Comparison of ENCODE assay signal across 1 cellular context in the genomic region with DNA sequence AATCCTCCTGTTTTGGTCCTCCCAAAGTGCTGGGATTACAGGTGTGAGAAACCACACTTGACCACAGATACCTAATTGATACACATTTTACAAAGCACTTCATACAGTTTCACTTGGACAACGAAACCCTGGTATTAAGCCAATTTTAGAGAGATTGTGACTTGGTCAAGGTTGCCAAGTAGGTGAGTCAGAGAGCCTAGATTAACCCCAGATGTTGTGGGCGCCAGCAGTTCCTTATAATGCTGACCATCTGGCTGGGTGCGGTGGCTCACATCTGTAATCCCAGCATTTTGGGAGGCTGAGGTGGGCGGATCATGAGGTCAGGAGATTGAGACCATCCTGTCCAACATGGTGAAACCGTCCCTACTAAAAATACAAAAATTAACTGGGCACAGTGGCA.
TF ChIP-seq lines count a peak whose summit lies in the region.

No MANE protein-coding gene starts in this region.

TF ChIP-seq in GM12878, 131 proteins besides CTCF, POLR2A, EP300 and RAD21:
- no peak for TF ChIP-seq HCFC1 (IDR thresholded peaks at IDR 0.05; ENCODE audit: low read length)
- no peak for TF ChIP-seq ZNF384 (IDR thresholded peaks at IDR 0.05; ENCODE audit: borderline replicate concordance, low read depth, low read length)
- 0 out of 2 replicates have a peak, but pooled peaks have one; percentile 30 for TF ChIP-seq POLR2AphosphoS5 (IDR thresholded peaks at IDR 0.05; ENCODE audit: low read length)
- TF ChIP-seq, protein P1, sequence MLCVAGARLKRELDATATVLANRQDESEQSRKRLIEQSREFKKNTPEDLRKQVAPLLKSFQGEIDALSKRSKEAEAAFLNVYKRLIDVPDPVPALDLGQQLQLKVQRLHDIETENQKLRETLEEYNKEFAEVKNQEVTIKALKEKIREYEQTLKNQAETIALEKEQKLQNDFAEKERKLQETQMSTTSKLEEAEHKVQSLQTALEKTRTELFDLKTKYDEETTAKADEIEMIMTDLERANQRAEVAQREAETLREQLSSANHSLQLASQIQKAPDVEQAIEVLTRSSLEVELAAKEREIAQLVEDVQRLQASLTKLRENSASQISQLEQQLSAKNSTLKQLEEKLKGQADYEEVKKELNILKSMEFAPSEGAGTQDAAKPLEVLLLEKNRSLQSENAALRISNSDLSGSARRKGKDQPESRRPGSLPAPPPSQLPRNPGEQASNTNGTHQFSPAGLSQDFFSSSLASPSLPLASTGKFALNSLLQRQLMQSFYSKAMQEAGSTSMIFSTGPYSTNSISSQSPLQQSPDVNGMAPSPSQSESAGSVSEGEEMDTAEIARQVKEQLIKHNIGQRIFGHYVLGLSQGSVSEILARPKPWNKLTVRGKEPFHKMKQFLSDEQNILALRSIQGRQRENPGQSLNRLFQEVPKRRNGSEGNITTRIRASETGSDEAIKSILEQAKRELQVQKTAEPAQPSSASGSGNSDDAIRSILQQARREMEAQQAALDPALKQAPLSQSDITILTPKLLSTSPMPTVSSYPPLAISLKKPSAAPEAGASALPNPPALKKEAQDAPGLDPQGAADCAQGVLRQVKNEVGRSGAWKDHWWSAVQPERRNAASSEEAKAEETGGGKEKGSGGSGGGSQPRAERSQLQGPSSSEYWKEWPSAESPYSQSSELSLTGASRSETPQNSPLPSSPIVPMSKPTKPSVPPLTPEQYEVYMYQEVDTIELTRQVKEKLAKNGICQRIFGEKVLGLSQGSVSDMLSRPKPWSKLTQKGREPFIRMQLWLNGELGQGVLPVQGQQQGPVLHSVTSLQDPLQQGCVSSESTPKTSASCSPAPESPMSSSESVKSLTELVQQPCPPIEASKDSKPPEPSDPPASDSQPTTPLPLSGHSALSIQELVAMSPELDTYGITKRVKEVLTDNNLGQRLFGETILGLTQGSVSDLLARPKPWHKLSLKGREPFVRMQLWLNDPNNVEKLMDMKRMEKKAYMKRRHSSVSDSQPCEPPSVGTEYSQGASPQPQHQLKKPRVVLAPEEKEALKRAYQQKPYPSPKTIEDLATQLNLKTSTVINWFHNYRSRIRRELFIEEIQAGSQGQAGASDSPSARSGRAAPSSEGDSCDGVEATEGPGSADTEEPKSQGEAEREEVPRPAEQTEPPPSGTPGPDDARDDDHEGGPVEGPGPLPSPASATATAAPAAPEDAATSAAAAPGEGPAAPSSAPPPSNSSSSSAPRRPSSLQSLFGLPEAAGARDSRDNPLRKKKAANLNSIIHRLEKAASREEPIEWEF (IDR thresholded peaks at IDR 0.05; ENCODE audit: insufficient replicate concordance, low read depth, low read length): no peak
- no peak for TF ChIP-seq EED (IDR thresholded peaks at IDR 0.05; ENCODE audit: low read depth)
- 0 out of 2 replicates have a peak, but pooled peaks have one; percentile 41 for TF ChIP-seq SMAD5 (IDR thresholded peaks at IDR 0.05; ENCODE audit: low read depth)
- TF ChIP-seq, protein P2, sequence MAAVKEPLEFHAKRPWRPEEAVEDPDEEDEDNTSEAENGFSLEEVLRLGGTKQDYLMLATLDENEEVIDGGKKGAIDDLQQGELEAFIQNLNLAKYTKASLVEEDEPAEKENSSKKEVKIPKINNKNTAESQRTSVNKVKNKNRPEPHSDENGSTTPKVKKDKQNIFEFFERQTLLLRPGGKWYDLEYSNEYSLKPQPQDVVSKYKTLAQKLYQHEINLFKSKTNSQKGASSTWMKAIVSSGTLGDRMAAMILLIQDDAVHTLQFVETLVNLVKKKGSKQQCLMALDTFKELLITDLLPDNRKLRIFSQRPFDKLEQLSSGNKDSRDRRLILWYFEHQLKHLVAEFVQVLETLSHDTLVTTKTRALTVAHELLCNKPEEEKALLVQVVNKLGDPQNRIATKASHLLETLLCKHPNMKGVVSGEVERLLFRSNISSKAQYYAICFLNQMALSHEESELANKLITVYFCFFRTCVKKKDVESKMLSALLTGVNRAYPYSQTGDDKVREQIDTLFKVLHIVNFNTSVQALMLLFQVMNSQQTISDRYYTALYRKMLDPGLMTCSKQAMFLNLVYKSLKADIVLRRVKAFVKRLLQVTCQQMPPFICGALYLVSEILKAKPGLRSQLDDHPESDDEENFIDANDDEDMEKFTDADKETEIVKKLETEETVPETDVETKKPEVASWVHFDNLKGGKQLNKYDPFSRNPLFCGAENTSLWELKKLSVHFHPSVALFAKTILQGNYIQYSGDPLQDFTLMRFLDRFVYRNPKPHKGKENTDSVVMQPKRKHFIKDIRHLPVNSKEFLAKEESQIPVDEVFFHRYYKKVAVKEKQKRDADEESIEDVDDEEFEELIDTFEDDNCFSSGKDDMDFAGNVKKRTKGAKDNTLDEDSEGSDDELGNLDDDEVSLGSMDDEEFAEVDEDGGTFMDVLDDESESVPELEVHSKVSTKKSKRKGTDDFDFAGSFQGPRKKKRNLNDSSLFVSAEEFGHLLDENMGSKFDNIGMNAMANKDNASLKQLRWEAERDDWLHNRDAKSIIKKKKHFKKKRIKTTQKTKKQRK (IDR thresholded peaks at IDR 0.05; ENCODE audit: low read depth, low read length): no peak
- TF ChIP-seq EGR1 (IDR thresholded peaks at IDR 0.05; ENCODE audit: borderline replicate concordance in 1 of 2, low read depth in 2 of 2, low read length in 2 of 2): no peak
- no peak for TF ChIP-seq PKNOX1 (IDR thresholded peaks at IDR 0.05)
- no peak for TF ChIP-seq STAT1 (conservative IDR thresholded peaks at IDR 0.05)
- TF ChIP-seq GATAD2B (conservative IDR thresholded peaks at IDR 0.05; ENCODE audit: low read depth): no peak
- TF ChIP-seq ATF3 (IDR thresholded peaks at IDR 0.05; ENCODE audit: borderline replicate concordance, extremely low read depth, low read depth, low read length): no peak
- TF ChIP-seq, protein P3, sequence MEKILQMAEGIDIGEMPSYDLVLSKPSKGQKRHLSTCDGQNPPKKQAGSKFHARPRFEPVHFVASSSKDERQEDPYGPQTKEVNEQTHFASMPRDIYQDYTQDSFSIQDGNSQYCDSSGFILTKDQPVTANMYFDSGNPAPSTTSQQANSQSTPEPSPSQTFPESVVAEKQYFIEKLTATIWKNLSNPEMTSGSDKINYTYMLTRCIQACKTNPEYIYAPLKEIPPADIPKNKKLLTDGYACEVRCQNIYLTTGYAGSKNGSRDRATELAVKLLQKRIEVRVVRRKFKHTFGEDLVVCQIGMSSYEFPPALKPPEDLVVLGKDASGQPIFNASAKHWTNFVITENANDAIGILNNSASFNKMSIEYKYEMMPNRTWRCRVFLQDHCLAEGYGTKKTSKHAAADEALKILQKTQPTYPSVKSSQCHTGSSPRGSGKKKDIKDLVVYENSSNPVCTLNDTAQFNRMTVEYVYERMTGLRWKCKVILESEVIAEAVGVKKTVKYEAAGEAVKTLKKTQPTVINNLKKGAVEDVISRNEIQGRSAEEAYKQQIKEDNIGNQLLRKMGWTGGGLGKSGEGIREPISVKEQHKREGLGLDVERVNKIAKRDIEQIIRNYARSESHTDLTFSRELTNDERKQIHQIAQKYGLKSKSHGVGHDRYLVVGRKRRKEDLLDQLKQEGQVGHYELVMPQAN (conservative IDR thresholded peaks at IDR 0.05): no peak
- no peak for TF ChIP-seq LARP7 (IDR thresholded peaks at IDR 0.05)
- TF ChIP-seq KAT2A (conservative IDR thresholded peaks at IDR 0.05; ENCODE audit: control insufficient read depth, low read depth, low read length): no peak
- TF ChIP-seq KDM1A (IDR thresholded peaks at IDR 0.05; ENCODE audit: borderline replicate concordance): no peak
- TF ChIP-seq TAF1 (IDR thresholded peaks at IDR 0.05; ENCODE audit: borderline replicate concordance, low read depth, low read length): no peak
- no peak for TF ChIP-seq PRDM15 (CRISPR knock-in tag; IDR thresholded peaks at IDR 0.05)
- TF ChIP-seq ELK1 (IDR thresholded peaks at IDR 0.05; ENCODE audit: low read depth, low read length): no peak
- TF ChIP-seq CEBPB (IDR thresholded peaks at IDR 0.05; ENCODE audit: borderline replicate concordance in 1 of 2, low read depth in 2 of 2, low read length in 2 of 2): no peak
- TF ChIP-seq RUNX3 (IDR thresholded peaks at IDR 0.05; ENCODE audit: low read length): peak; percentile 33; the same call in 1 of the 2 replicates
